Comparison of ENCODE assay signal across 2 cellular contexts in genomic region chr4:186761956-186762355, GRCh38. TPM values are rescaled to one million over a fixed set of nuclear protein-coding genes. Genes with fewer than 3 reads are reported as not detected.
"Had no signal": no experiment of that assay in that cellular context is flagged by ENCODE, and none has a peak within 500 bp of the region (broad histone marks: within the 10 kb centered on the region; RNA-seq: fewer than 3 reads in every experiment).

No MANE protein-coding gene starts in this region.

RNA-seq across cellular contexts. Expression of gene FAT1, which starts 38.3 kb away (rescaled TPM):
- total RNA-seq: activated naive CD8-positive, alpha-beta T cell treated with anti-CD3 and anti-CD28 coated beads, Interleukin-2, amount 10 ng/mL, durations not matched to agents 7 days and 5 days; activated T-helper 17 cell treated with anti-CD3 and anti-CD28 coated beads, Interleukin-2, amount 50 U/mL, for 72 hours had no signal
